Comparison of ENCODE assay signal across 26 cellular contexts in the genomic region with DNA sequence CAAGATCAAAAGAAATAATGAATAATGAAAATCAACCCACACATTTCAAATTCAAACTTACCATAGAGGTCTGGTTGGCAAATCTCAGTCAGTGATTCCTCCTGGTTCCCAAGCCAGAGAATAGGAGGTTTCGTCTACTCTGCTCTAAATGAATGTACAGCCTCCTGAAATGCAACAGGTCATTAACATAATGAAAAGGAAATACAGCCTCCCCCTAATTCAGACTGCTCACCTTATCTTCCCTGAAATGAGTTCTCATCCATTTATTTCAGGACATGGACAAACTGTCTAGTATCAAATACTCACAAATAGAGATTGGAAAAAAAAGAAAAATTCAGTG. TPM values are rescaled to one million over a fixed set of nuclear protein-coding genes. Genes with fewer than 3 reads are reported as not detected.
DNase-seq lines count a peak whose midpoint lies in the region; ATAC-seq and TF ChIP-seq lines count a peak whose summit lies in the region.
"Had no signal": no experiment of that assay in that cellular context is flagged by ENCODE, and none has a peak within 500 bp of the region (broad histone marks: within the 10 kb centered on the region; RNA-seq: fewer than 3 reads in every experiment).

No MANE protein-coding gene starts in this region.

- peak overlapping the region; percentile 71 for H3K4me3 Mint-ChIP-seq in activated naive CD4-positive, alpha-beta T cell treated with anti-CD3 and anti-CD28 coated beads, Interleukin-2, amount 50 U/mL, for 24 hours
- H3K4me3 Mint-ChIP-seq in T-helper 17 cell = no peak overlapping the region
- peak overlapping the region; percentile 67 for H3K4me3 Mint-ChIP-seq in activated naive CD8-positive, alpha-beta T cell treated with anti-CD3 and anti-CD28 coated beads, Interleukin-2, amount 10 ng/mL, durations not matched to agents 7 days and 5 days
- H3K4me3 Mint-ChIP-seq in stimulated activated naive CD8-positive, alpha-beta T cell treated with anti-CD3 and anti-CD28 coated beads, Interleukin-15, amount 100 ng/mL, for 72 hours = peak overlapping the region; percentile 56 to 79
- H3K4me3 Mint-ChIP-seq: immature natural killer cell; stimulated activated naive B cell treated with anti-CD40 and anti-IgM and Interleukin-4, amounts not matched to agents 10 μg/mL and 1 μg/mL and 100 μg/mL, for 72 hours had no signal

- POLR2A ChIA-PET in activated naive CD8-positive, alpha-beta T cell treated with anti-CD3 and anti-CD28 coated beads, Interleukin-2, amount 10 ng/mL, durations not matched to agents 7 days and 5 days (lab: Charles Lee) = no interaction called here

- DNase-seq in activated naive CD4-positive, alpha-beta T cell treated with Interleukin-2 at 50 U/mL for 16 hours = no peak
- DNase-seq in T-helper 17 cell = no peak
- no peak for DNase-seq in activated naive CD8-positive, alpha-beta T cell treated with anti-CD3 and anti-CD28 coated beads, Interleukin-2, amount 10 ng/mL, durations not matched to agents 7 days and 5 days
- DNase-seq in stimulated activated naive CD8-positive, alpha-beta T cell treated with anti-CD3 and anti-CD28 coated beads, Interleukin-15, amount 100 ng/mL, for 72 hours = no peak
- no peak for DNase-seq in coronary artery (ENCODE audit: low spot score)
- no peak for DNase-seq in NCI-H1092 (lab: John Stamatoyannopoulos, UW)
- DNase-seq: dorsolateral prefrontal cortex; hypothalamus; immature natural killer cell; left colon; NCI-H1417 treated with DMSO at 0.1 percent for 48 hours; NCI-H2081; NCI-H2227 treated with DMSO at 0.1 percent for 48 hours; NCI-H69; sigmoid colon; stimulated activated CD4-positive, alpha-beta T cell treated with anti-CD3 and anti-CD28 coated beads, Interleukin-4, amount 100 ng/mL, for 24 hours; stimulated activated naive B cell treated with anti-CD40 and anti-IgM and Interleukin-4, amounts not matched to agents 10 μg/mL and 1 μg/mL and 100 μg/mL, for 72 hours; SW 1271; uterus had no signal

- no peak for TF ChIP-seq CTCF in coronary artery (IDR thresholded peaks at IDR 0.05)

- H3K27me3 Mint-ChIP-seq in activated naive CD4-positive, alpha-beta T cell treated with anti-CD3 and anti-CD28 coated beads, Interleukin-2, amount 50 U/mL, for 24 hours = no peaks in the 10 kb centered on the region
- H3K27me3 Mint-ChIP-seq in T-helper 17 cell = peaks cover 14% of the 10 kb centered on the region
- H3K27me3 Mint-ChIP-seq in activated naive CD8-positive, alpha-beta T cell treated with anti-CD3 and anti-CD28 coated beads, Interleukin-2, amount 10 ng/mL, durations not matched to agents 7 days and 5 days = no peaks in the 10 kb centered on the region
- H3K27me3 Mint-ChIP-seq in stimulated activated naive CD8-positive, alpha-beta T cell treated with anti-CD3 and anti-CD28 coated beads, Interleukin-15, amount 100 ng/mL, for 72 hours = no peaks in the 10 kb centered on the region
- H3K27me3 Mint-ChIP-seq: progenitor cell of endocrine pancreas; stimulated activated naive B cell treated with anti-CD40 and anti-IgM and Interleukin-4, amounts not matched to agents 10 μg/mL and 1 μg/mL and 100 μg/mL, for 72 hours had no signal

- no peak for ATAC-seq in T-helper 17 cell
- no peak for ATAC-seq in activated naive CD8-positive, alpha-beta T cell treated with anti-CD3 and anti-CD28 coated beads, Interleukin-2, amount 10 ng/mL, durations not matched to agents 7 days and 5 days (ENCODE audit: low read depth)
- ATAC-seq in stimulated activated naive CD8-positive, alpha-beta T cell treated with anti-CD3 and anti-CD28 coated beads, Interleukin-15, amount 100 ng/mL, for 72 hours = no peak
- ATAC-seq: gastroesophageal sphincter; GM12878; left colon; stimulated activated naive B cell treated with anti-CD40 and anti-IgM and Interleukin-4, amounts not matched to agents 10 μg/mL and 1 μg/mL and 100 μg/mL, for 72 hours had no signal

- H3K27ac ChIP-seq in coronary artery = no peak overlapping the region
- H3K27ac ChIP-seq: dorsolateral prefrontal cortex, gastroesophageal sphincter, KMS-11, sigmoid colon, uterus had no signal

- H3K27ac Mint-ChIP-seq in activated naive CD4-positive, alpha-beta T cell treated with anti-CD3 and anti-CD28 coated beads, Interleukin-2, amount 50 U/mL, for 24 hours = peak overlapping the region; percentile 95
- peak overlapping the region; percentile 4 for H3K27ac Mint-ChIP-seq in T-helper 17 cell
- peak overlapping the region; percentile 35 for H3K27ac Mint-ChIP-seq in activated naive CD8-positive, alpha-beta T cell treated with anti-CD3 and anti-CD28 coated beads, Interleukin-2, amount 10 ng/mL, durations not matched to agents 7 days and 5 days
- peak overlapping the region; percentile 69 to 93 for H3K27ac Mint-ChIP-seq in stimulated activated naive CD8-positive, alpha-beta T cell treated with anti-CD3 and anti-CD28 coated beads, Interleukin-15, amount 100 ng/mL, for 72 hours
- H3K27ac Mint-ChIP-seq: progenitor cell of endocrine pancreas; stimulated activated naive B cell treated with anti-CD40 and anti-IgM and Interleukin-4, amounts not matched to agents 10 μg/mL and 1 μg/mL and 100 μg/mL, for 72 hours had no signal

- no peaks in the 10 kb centered on the region for H3K9me3 Mint-ChIP-seq in activated naive CD4-positive, alpha-beta T cell treated with anti-CD3 and anti-CD28 coated beads, Interleukin-2, amount 50 U/mL, for 24 hours
- peaks cover 1% of the 10 kb centered on the region for H3K9me3 Mint-ChIP-seq in activated naive CD8-positive, alpha-beta T cell treated with anti-CD3 and anti-CD28 coated beads, Interleukin-2, amount 10 ng/mL, durations not matched to agents 7 days and 5 days
- H3K9me3 Mint-ChIP-seq in stimulated activated naive CD8-positive, alpha-beta T cell treated with anti-CD3 and anti-CD28 coated beads, Interleukin-15, amount 100 ng/mL, for 72 hours = no peaks in the 10 kb centered on the region
- H3K9me3 Mint-ChIP-seq: immature natural killer cell; stimulated activated naive B cell treated with anti-CD40 and anti-IgM and Interleukin-4, amounts not matched to agents 10 μg/mL and 1 μg/mL and 100 μg/mL, for 72 hours had no signal

- no peak overlapping the region for H3K4me3 ChIP-seq in coronary artery
- H3K4me3 ChIP-seq: dorsolateral prefrontal cortex, gastroesophageal sphincter, GM12878, sigmoid colon, uterus had no signal

- no peaks in the 10 kb centered on the region for H3K36me3 Mint-ChIP-seq in activated naive CD4-positive, alpha-beta T cell treated with anti-CD3 and anti-CD28 coated beads, Interleukin-2, amount 50 U/mL, for 24 hours
- peaks cover 6% of the 10 kb centered on the region for H3K36me3 Mint-ChIP-seq in T-helper 17 cell (ENCODE audit: low read depth)
- peaks cover 12% of the 10 kb centered on the region for H3K36me3 Mint-ChIP-seq in activated naive CD8-positive, alpha-beta T cell treated with anti-CD3 and anti-CD28 coated beads, Interleukin-2, amount 10 ng/mL, durations not matched to agents 7 days and 5 days
- H3K36me3 Mint-ChIP-seq: stimulated activated naive B cell treated with anti-CD40 and anti-IgM and Interleukin-4, amounts not matched to agents 10 μg/mL and 1 μg/mL and 100 μg/mL, for 72 hours had no signal

- H3K9me3 ChIP-seq in T-helper 17 cell (ENCODE audit: control insufficient read depth, low read length, poor library complexity, severe bottlenecking) = no peaks in the 10 kb centered on the region
- H3K9me3 ChIP-seq: gastroesophageal sphincter, sigmoid colon, uterus had no signal

- peaks cover 89% of the 10 kb centered on the region for H3K4me1 Mint-ChIP-seq in activated naive CD4-positive, alpha-beta T cell treated with anti-CD3 and anti-CD28 coated beads, Interleukin-2, amount 50 U/mL, for 24 hours
- peaks cover 27% of the 10 kb centered on the region for H3K4me1 Mint-ChIP-seq in T-helper 17 cell
- H3K4me1 Mint-ChIP-seq in activated naive CD8-positive, alpha-beta T cell treated with anti-CD3 and anti-CD28 coated beads, Interleukin-2, amount 10 ng/mL, durations not matched to agents 7 days and 5 days = peaks cover 57% of the 10 kb centered on the region
- H3K4me1 Mint-ChIP-seq in stimulated activated naive CD8-positive, alpha-beta T cell treated with anti-CD3 and anti-CD28 coated beads, Interleukin-15, amount 100 ng/mL, for 72 hours = peaks cover 92% of the 10 kb centered on the region
- H3K4me1 Mint-ChIP-seq: immature natural killer cell had no signal

RNA-seq across cellular contexts. Expression of a gene that starts 43.4 kb away (rescaled TPM):
- total RNA-seq in T-helper 17 cell = 100 to 1,000 TPM; 286 to 294 TPM
- 100 to 1,000 TPM; 233 to 238 TPM for total RNA-seq in activated naive CD8-positive, alpha-beta T cell treated with anti-CD3 and anti-CD28 coated beads, Interleukin-2, amount 10 ng/mL, durations not matched to agents 7 days and 5 days
- total RNA-seq: fibroblast of lung, mammary epithelial cell had no signal

Comparison
In these comparisons a context has a peak if more than half of its experiments do, and no peak if none do; other contexts are left out.
1. H3K27ac Mint-ChIP-seq: peak in every context shown above with its lines; median percentile 95 in activated naive CD4-positive, alpha-beta T cell treated with anti-CD3 and anti-CD28 coated beads, Interleukin-2, amount 50 U/mL, for 24 hours; 81 in stimulated activated naive CD8-positive, alpha-beta T cell treated with anti-CD3 and anti-CD28 coated beads, Interleukin-15, amount 100 ng/mL, for 72 hours; 35 in activated naive CD8-positive, alpha-beta T cell treated with anti-CD3 and anti-CD28 coated beads, Interleukin-2, amount 10 ng/mL, durations not matched to agents 7 days and 5 days; 4 in T-helper 17 cell.